Comparison of ENCODE assay signal across 23 cellular contexts in genomic region chr6:170206931-170207431, GRCh38.
DNase-seq lines count a peak whose midpoint lies in the region; ATAC-seq, FAIRE-seq and TF ChIP-seq lines count a peak whose summit lies in the region.
"Had no signal": no experiment of that assay in that cellular context is flagged by ENCODE, and none has a peak within 500 bp of the region (broad histone marks: within the 10 kb centered on the region; RNA-seq: fewer than 3 reads in every experiment).

No MANE protein-coding gene starts in this region.

- no peak for TF ChIP-seq CTCF in kidney (IDR thresholded peaks at IDR 0.05; ENCODE audit: borderline replicate concordance, extremely low read depth, insufficient read depth)
- TF ChIP-seq CTCF in type B pancreatic cell (conservative IDR thresholded peaks at IDR 0.05): no peak

- H3K9me3 Mint-ChIP-seq in activated CD8-positive, alpha-beta memory T cell treated with anti-CD3 and anti-CD28 coated beads, Interleukin-2, amount 10 ng/mL, durations not matched to agents 7 days and 5 days (ENCODE audit: low read depth): peaks cover 20% of the 10 kb centered on the region
- H3K9me3 Mint-ChIP-seq in type B pancreatic cell: no peaks in the 10 kb centered on the region

- FAIRE-seq in kidney (lab: Jason Lieb, UNC) (no peak), small intestine (lab: Jason Lieb, UNC) (no peak)
- FAIRE-seq: endothelial cell of umbilical vein, GM18507 had no signal

- H3K9me3 ChIP-seq in kidney (ENCODE audit: control insufficient read depth in 1 of 2, low read length in 2 of 2) (no peaks in the 10 kb centered on the region), small intestine (ENCODE audit: control insufficient read depth, low read depth) (no peaks in the 10 kb centered on the region)
- H3K9me3 ChIP-seq: HAP-1, MG63, ovary, vagina had no signal

- H3K27ac ChIP-seq in kidney (ENCODE audit: low read depth in 2 of 2, low read length in 2 of 2) (no peak overlapping the region), small intestine (ENCODE audit: low read depth in 1 of 2, low read length in 1 of 2) (no peak overlapping the region)
- H3K27ac ChIP-seq: ovary, vagina had no signal

- no peaks in the 10 kb centered on the region for H3K36me3 Mint-ChIP-seq in activated CD8-positive, alpha-beta memory T cell treated with anti-CD3 and anti-CD28 coated beads, Interleukin-2, amount 10 ng/mL, durations not matched to agents 7 days and 5 days
- H3K36me3 Mint-ChIP-seq in type B pancreatic cell: no peaks in the 10 kb centered on the region
- H3K36me3 Mint-ChIP-seq: CD4-positive, CD25-positive, alpha-beta regulatory T cell had no signal

- H3K27me3 Mint-ChIP-seq in activated CD8-positive, alpha-beta memory T cell treated with anti-CD3 and anti-CD28 coated beads, Interleukin-2, amount 10 ng/mL, durations not matched to agents 7 days and 5 days: no peaks in the 10 kb centered on the region
- H3K27me3 Mint-ChIP-seq in type B pancreatic cell: peaks cover 20% of the 10 kb centered on the region

- CTCF ChIA-PET in activated CD8-positive, alpha-beta memory T cell treated with anti-CD3 and anti-CD28 coated beads, Interleukin-2, amount 10 ng/mL, durations not matched to agents 7 days and 5 days (lab: Charles Lee): no interaction called here

- no peak for ATAC-seq in activated CD8-positive, alpha-beta memory T cell treated with anti-CD3 and anti-CD28 coated beads, Interleukin-2, amount 10 ng/mL, durations not matched to agents 7 days and 5 days
- no peak for ATAC-seq in GM21576 (IDR thresholded peaks at IDR 0.05; ENCODE audit: unreplicated experiment)
- ATAC-seq: left colon; naive thymus-derived CD8-positive, alpha-beta T cell had no signal

- H3K4me1 Mint-ChIP-seq in activated CD8-positive, alpha-beta memory T cell treated with anti-CD3 and anti-CD28 coated beads, Interleukin-2, amount 10 ng/mL, durations not matched to agents 7 days and 5 days: no peaks in the 10 kb centered on the region
- H3K4me1 Mint-ChIP-seq in type B pancreatic cell (ENCODE audit: unreplicated experiment): no peaks in the 10 kb centered on the region
- H3K4me1 Mint-ChIP-seq: activated B cell treated with CpG ODN at 0.5 μM for 24 hours had no signal

- intact Hi-C loops in kidney (cut with DNase I): no loop called here

- WGBS in small intestine, 3 donors: 66 to 84% (median 68%) methylated on average over 8 of the region's 8 CpGs

- H3K4me1 ChIP-seq in kidney (ENCODE audit: control insufficient read depth in 1 of 2, insufficient read depth in 1 of 2, low read depth in 1 of 2, low read length in 2 of 2): peaks cover 0 to 2% of the 10 kb centered on the region in 2 donors
- H3K4me1 ChIP-seq in small intestine (ENCODE audit: control insufficient read depth in 2 of 2, insufficient read depth in 1 of 2, low read depth in 1 of 2, low read length in 1 of 2): no peaks in the 10 kb centered on the region
- H3K4me1 ChIP-seq: HAP-1 had no signal

- peak; percentile 2 for DNase-seq in activated gamma-delta T cell treated with Interleukin-2 at 50 U/mL for 16 hours
- DNase-seq in activated gamma-delta T cell (lab: John Stamatoyannopoulos, UW): no peak
- peak; percentile 28 for DNase-seq in activated CD8-positive, alpha-beta memory T cell treated with anti-CD3 and anti-CD28 coated beads, Interleukin-2, amount 10 ng/mL, durations not matched to agents 7 days and 5 days
- DNase-seq in kidney: peak; percentile 61
- DNase-seq in type B pancreatic cell (ENCODE audit: extremely low spot score, unreplicated experiment): peak; percentile 58
- DNase-seq in small intestine: no peak
- DNase-seq: activated B cell treated with CpG ODN at 0.5 μM for 24 hours; activated naive CD4-positive, alpha-beta T cell treated with anti-CD3 and anti-CD28 coated beads, Interleukin-2, amount 50 U/mL, for 16 hours; CD4-positive, CD25-positive, alpha-beta regulatory T cell; dermis blood vessel endothelial cell; DMS 273 treated with DMSO at 0.1 percent for 48 hours; left colon; MG63; NCI-H526 treated with DMSO at 0.1 percent for 48 hours; RPMI8226; T1000 had no signal

- no peak overlapping the region for H3K4me3 Mint-ChIP-seq in activated CD8-positive, alpha-beta memory T cell treated with anti-CD3 and anti-CD28 coated beads, Interleukin-2, amount 10 ng/mL, durations not matched to agents 7 days and 5 days
- H3K4me3 Mint-ChIP-seq in type B pancreatic cell: no peak overlapping the region
- H3K4me3 Mint-ChIP-seq: activated B cell treated with CpG ODN at 0.5 μM for 24 hours; CD4-positive, CD25-positive, alpha-beta regulatory T cell; naive thymus-derived CD8-positive, alpha-beta T cell had no signal

- H3K4me3 ChIP-seq in kidney (ENCODE audit: low read length in 2 of 2): no peak overlapping the region
- H3K4me3 ChIP-seq in small intestine (ENCODE audit: low read depth in 1 of 2, low read length in 2 of 2): no peak overlapping the region
- H3K4me3 ChIP-seq: HAP-1, MG63, ovary, vagina had no signal

- H3K9ac ChIP-seq in kidney (ENCODE audit: low read length in 2 of 2): no peak overlapping the region

- H3K27me3 ChIP-seq in small intestine (ENCODE audit: control insufficient read depth in 2 of 2, insufficient read depth in 2 of 2, low read length in 2 of 2): no peaks in the 10 kb centered on the region
- H3K27me3 ChIP-seq: MG63, ovary, vagina had no signal

- H3K27ac Mint-ChIP-seq in activated CD8-positive, alpha-beta memory T cell treated with anti-CD3 and anti-CD28 coated beads, Interleukin-2, amount 10 ng/mL, durations not matched to agents 7 days and 5 days: no peak overlapping the region
- no peak overlapping the region for H3K27ac Mint-ChIP-seq in type B pancreatic cell
- H3K27ac Mint-ChIP-seq: activated B cell treated with CpG ODN at 0.5 μM for 24 hours; naive thymus-derived CD8-positive, alpha-beta T cell had no signal

- H3K36me3 ChIP-seq in kidney (ENCODE audit: control insufficient read depth in 1 of 2, insufficient read depth in 2 of 2, low read length in 2 of 2) (no peaks in the 10 kb centered on the region), small intestine (ENCODE audit: control insufficient read depth in 2 of 2, insufficient read depth in 2 of 2, low read length in 2 of 2) (no peaks in the 10 kb centered on the region)
- H3K36me3 ChIP-seq: HAP-1, MG63, ovary, vagina had no signal

Comparison
In these comparisons a context has a peak if more than half of its experiments do, and no peak if none do; other contexts are left out.
1. DNase-seq: peak in activated gamma-delta T cell treated with Interleukin-2 at 50 U/mL for 16 hours (single experiment), activated CD8-positive, alpha-beta memory T cell treated with anti-CD3 and anti-CD28 coated beads, Interleukin-2, amount 10 ng/mL, durations not matched to agents 7 days and 5 days (single experiment), kidney (single experiment) and type B pancreatic cell (single experiment); none in activated gamma-delta T cell (single experiment) and small intestine (single experiment).